ENCODE assay signal across 30 cellular contexts in genomic region chr17:72935984-72936383, GRCh38.
"Had no signal": no experiment of that assay in that cellular context is flagged by ENCODE, and none has a peak within 500 bp of the region (broad histone marks: within the 10 kb centered on the region; RNA-seq: fewer than 3 reads in every experiment).

No MANE protein-coding gene starts in this region.

- H3K36me3 ChIP-seq: ascending aorta, cardiac muscle cell had no signal

- H3K4me3 ChIP-seq: ascending aorta, cardiac muscle cell had no signal

- H3K4me1 ChIP-seq: ascending aorta had no signal

- DNase-seq: activated B cell treated with CpG ODN at 0.5 μM for 24 hours; activated CD4-positive, alpha-beta memory T cell treated with anti-CD3 and anti-CD28 coated beads, Interleukin-2, amount 10 ng/mL, durations not matched to agents 7 days and 5 days; activated CD4-positive, alpha-beta T cell treated with anti-CD3 and anti-CD28 coated beads for 4 hours; activated CD4-positive, alpha-beta T cell treated with anti-CD3 and anti-CD28 coated beads, Interleukin-2, amount 10 ng/mL, durations not matched to agents 24 days and 14 days; activated CD4-positive, alpha-beta T cell treated with anti-CD3 and anti-CD28 coated beads, Interleukin-2, amount 50 U/mL, for 1 hour; activated CD4-positive, alpha-beta T cell treated with anti-CD3 and anti-CD28 coated beads, Interleukin-2, amount 50 U/mL, for 48 hours; activated CD4-positive, CD25-positive, alpha-beta regulatory T cell treated with anti-CD3 and anti-CD28 coated beads, Interleukin-2, amount 50 U/mL, for 72 hours; activated CD8-positive, alpha-beta memory T cell treated with anti-CD3 and anti-CD28 coated beads for 24 hours; activated CD8-positive, alpha-beta memory T cell treated with anti-CD3 and anti-CD28 coated beads, Interleukin-2, amount 10 ng/mL, durations not matched to agents 7 days and 5 days; activated CD8-positive, alpha-beta memory T cell treated with anti-CD3 and anti-CD28 coated beads, Interleukin-2, amount 50 U/mL, for 48 hours; activated CD8-positive, alpha-beta T cell treated with anti-CD3 and anti-CD28 coated beads, Interleukin-2, amount 10 ng/mL, durations not matched to agents 7 days and 5 days; activated effector memory CD4-positive, alpha-beta T cell treated with Interleukin-2 at 50 U/mL for 16 hours; activated gamma-delta T cell; activated naive CD4-positive, alpha-beta T cell treated with anti-CD3 and anti-CD28 coated beads, Interleukin-2, amount 10 ng/mL, durations not matched to agents 7 days and 5 days; activated naive CD4-positive, alpha-beta T cell treated with Interleukin-2 at 50 U/mL for 16 hours; activated naive CD8-positive, alpha-beta T cell treated with anti-CD3 and anti-CD28 coated beads, Interleukin-2, amount 10 ng/mL, durations not matched to agents 7 days and 5 days; activated naive CD8-positive, alpha-beta T cell treated with anti-CD3 and anti-CD28 coated beads, Interleukin-2, amount 50 U/mL, for 24 hours; activated T-cell treated with anti-CD3 and anti-CD28 coated beads, Interleukin-2, amount 50 U/mL, for 24 hours; activated T-cell treated with anti-CD3 and anti-CD28 coated beads, Interleukin-2, amount 50 U/mL, for 48 hours; amygdala; anterior cingulate cortex; caudate nucleus; cerebellar nuclear complex; T-helper 17 cell; T1000 had no signal

- ATAC-seq: activated CD8-positive, alpha-beta memory T cell treated with anti-CD3 and anti-CD28 coated beads, Interleukin-2, amount 10 ng/mL, durations not matched to agents 7 days and 5 days; activated CD8-positive, alpha-beta T cell treated with anti-CD3 and anti-CD28 coated beads, Interleukin-2, amount 10 ng/mL, durations not matched to agents 7 days and 5 days; activated naive CD8-positive, alpha-beta T cell treated with anti-CD3 and anti-CD28 coated beads, Interleukin-2, amount 50 U/mL, for 24 hours; T-helper 17 cell had no signal

- H3K9me3 ChIP-seq: ascending aorta had no signal

- H3K27me3 ChIP-seq: ascending aorta, cardiac muscle cell had no signal

- FAIRE-seq: bronchial epithelial cell, TTC549 had no signal

- H3K27ac ChIP-seq: ascending aorta, cardiac muscle cell, VCaP had no signal
